In genomic region chr17:18144261-18144660, GRCh38 we compare ENCODE assay signal across 39 cellular contexts.
"Had no signal": no experiment of that assay in that cellular context is flagged by ENCODE, and none has a peak within 500 bp of the region (broad histone marks: within the 10 kb centered on the region; RNA-seq: fewer than 3 reads in every experiment).

No MANE protein-coding gene starts in this region.

- ATAC-seq: activated CD8-positive, alpha-beta T cell treated with anti-CD3 and anti-CD28 coated beads for 36 hours; activated naive CD8-positive, alpha-beta T cell treated with anti-CD3 and anti-CD28 coated beads, Interleukin-2, amount 50 U/mL, for 24 hours; activated T-cell treated with anti-CD3 and anti-CD28 coated beads, Interleukin-2, amount 50 U/mL, for 4 hours; activated T-cell treated with anti-CD3 and anti-CD28 coated beads, Interleukin-2, amount 50 U/mL, for 72 hours had no signal

- H3K36me3 Mint-ChIP-seq: activated CD4-positive, alpha-beta memory T cell treated with anti-CD3 and anti-CD28 coated beads for 36 hours; activated naive CD4-positive, alpha-beta T cell treated with anti-CD3 and anti-CD28 coated beads, Interleukin-2, amount 10 ng/mL, durations not matched to agents 7 days and 5 days; activated naive CD4-positive, alpha-beta T cell treated with anti-CD3 and anti-CD28 coated beads, Interleukin-2, amount 50 U/mL, for 24 hours; activated naive CD8-positive, alpha-beta T cell; activated naive CD8-positive, alpha-beta T cell treated with anti-CD3 and anti-CD28 coated beads, Interleukin-2, amount 10 ng/mL, durations not matched to agents 7 days and 5 days; brain had no signal

- DNase-seq: activated B cell treated with CpG ODN at 0.5 μM for 24 hours; activated CD4-positive, alpha-beta memory T cell treated with anti-CD3 and anti-CD28 coated beads for 36 hours; activated CD4-positive, alpha-beta T cell treated with anti-CD3 and anti-CD28 coated beads for 4 hours; activated CD4-positive, alpha-beta T cell treated with anti-CD3 and anti-CD28 coated beads, Interleukin-2, amount 10 ng/mL, durations not matched to agents 24 days and 14 days; activated CD4-positive, alpha-beta T cell treated with anti-CD3 and anti-CD28 coated beads, Interleukin-2, amount 50 U/mL, for 1 hour; activated CD4-positive, alpha-beta T cell treated with anti-CD3 and anti-CD28 coated beads, Interleukin-2, amount 50 U/mL, for 4 hours; activated CD4-positive, CD25-positive, alpha-beta regulatory T cell treated with anti-CD3 and anti-CD28 coated beads, Interleukin-2, amount 50 U/mL, for 72 hours; activated CD8-positive, alpha-beta memory T cell treated with anti-CD3 and anti-CD28 coated beads, Interleukin-2, amount 50 U/mL, for 4 hours; activated CD8-positive, alpha-beta T cell treated with anti-CD3 and anti-CD28 coated beads for 36 hours; activated effector memory CD4-positive, alpha-beta T cell treated with Interleukin-2 at 50 U/mL for 16 hours; activated gamma-delta T cell; activated naive CD4-positive, alpha-beta T cell treated with anti-CD3 and anti-CD28 coated beads, Interleukin-2, amount 10 ng/mL, durations not matched to agents 7 days and 5 days; activated naive CD4-positive, alpha-beta T cell treated with Interleukin-2 at 50 U/mL for 16 hours; activated naive CD8-positive, alpha-beta T cell treated with anti-CD3 and anti-CD28 coated beads, Interleukin-2, amount 10 ng/mL, durations not matched to agents 7 days and 5 days; activated naive CD8-positive, alpha-beta T cell treated with anti-CD3 and anti-CD28 coated beads, Interleukin-2, amount 50 U/mL, for 24 hours; activated T-cell treated with anti-CD3 and anti-CD28 coated beads for 4 hours; activated T-cell treated with anti-CD3 and anti-CD28 coated beads, Interleukin-2, amount 50 U/mL, for 1 hour; activated T-cell treated with anti-CD3 and anti-CD28 coated beads, Interleukin-2, amount 50 U/mL, for 4 hours; activated T-cell treated with anti-CD3 and anti-CD28 coated beads, Interleukin-2, amount 50 U/mL, for 72 hours; amygdala; anterior cingulate cortex; caudate nucleus; cerebellar nuclear complex; T-helper 1 cell; T-helper 2 cell; T-helper 9 cell had no signal

- H3K36me3 ChIP-seq: ascending aorta, cardiac muscle cell had no signal

- H3K4me1 Mint-ChIP-seq: activated CD4-positive, alpha-beta T cell treated with anti-CD3 and anti-CD28 coated beads, Interleukin-2, amount 10 ng/mL, durations not matched to agents 24 days and 14 days; activated naive CD4-positive, alpha-beta T cell treated with anti-CD3 and anti-CD28 coated beads, Interleukin-2, amount 10 ng/mL, durations not matched to agents 7 days and 5 days; activated naive CD8-positive, alpha-beta T cell treated with anti-CD3 and anti-CD28 coated beads, Interleukin-2, amount 10 ng/mL, durations not matched to agents 7 days and 5 days had no signal

- H3K9me3 ChIP-seq: ascending aorta had no signal

- H3K4me3 Mint-ChIP-seq: activated B cell treated with CpG ODN at 0.5 μM for 24 hours; activated CD4-positive, alpha-beta memory T cell treated with anti-CD3 and anti-CD28 coated beads for 36 hours; activated CD4-positive, alpha-beta T cell treated with anti-CD3 and anti-CD28 coated beads, Interleukin-2, amount 10 ng/mL, durations not matched to agents 24 days and 14 days; activated CD8-positive, alpha-beta T cell treated with anti-CD3 and anti-CD28 coated beads for 36 hours; activated naive CD4-positive, alpha-beta T cell treated with anti-CD3 and anti-CD28 coated beads, Interleukin-2, amount 10 ng/mL, durations not matched to agents 7 days and 5 days; activated naive CD4-positive, alpha-beta T cell treated with anti-CD3 and anti-CD28 coated beads, Interleukin-2, amount 50 U/mL, for 24 hours; activated naive CD8-positive, alpha-beta T cell; activated naive CD8-positive, alpha-beta T cell treated with anti-CD3 and anti-CD28 coated beads, Interleukin-2, amount 10 ng/mL, durations not matched to agents 7 days and 5 days; activated naive CD8-positive, alpha-beta T cell treated with anti-CD3 and anti-CD28 coated beads, Interleukin-2, amount 50 U/mL, for 24 hours; activated T-cell treated with anti-CD3 and anti-CD28 coated beads, Interleukin-2, amount 50 U/mL, for 4 hours; activated T-cell treated with anti-CD3 and anti-CD28 coated beads, Interleukin-2, amount 50 U/mL, for 72 hours; activated T-helper 1 cell treated with anti-CD3 and anti-CD28 coated beads, Interleukin-12 subunit alpha, Interleukin-12 subunit beta, Interleukin-2, Interleukin-4 antibody, amounts not matched to agents 30 ng/mL and 10 ng/mL and 1 ng/mL, durations not matched to agents 14 hours and 24 hours and 36 hours; brain; central memory CD8-positive, alpha-beta T cell; T-helper 1 cell treated with Interleukin-12 subunit alpha and Interleukin-12 subunit beta and Interleukin-4 antibody, amounts not matched to agents 30 μg/mL and 1 μg/mL, for 36 hours; T-helper 2 cell treated with Interferon-gamma antibody and Interleukin-4, amounts not matched to agents 5 μg/mL and 100 μg/mL, for 36 hours had no signal

- H3K27ac Mint-ChIP-seq: activated B cell treated with CpG ODN at 0.5 μM for 24 hours; activated CD4-positive, alpha-beta memory T cell treated with anti-CD3 and anti-CD28 coated beads for 36 hours; activated CD8-positive, alpha-beta T cell treated with anti-CD3 and anti-CD28 coated beads for 36 hours; activated naive CD4-positive, alpha-beta T cell treated with anti-CD3 and anti-CD28 coated beads, Interleukin-2, amount 10 ng/mL, durations not matched to agents 7 days and 5 days; activated naive CD4-positive, alpha-beta T cell treated with anti-CD3 and anti-CD28 coated beads, Interleukin-2, amount 50 U/mL, for 24 hours; activated naive CD8-positive, alpha-beta T cell; activated naive CD8-positive, alpha-beta T cell treated with anti-CD3 and anti-CD28 coated beads, Interleukin-2, amount 10 ng/mL, durations not matched to agents 7 days and 5 days; activated naive CD8-positive, alpha-beta T cell treated with anti-CD3 and anti-CD28 coated beads, Interleukin-2, amount 50 U/mL, for 24 hours; activated T-cell treated with anti-CD3 and anti-CD28 coated beads, Interleukin-2, amount 50 U/mL, for 72 hours; activated T-helper 1 cell treated with anti-CD3 and anti-CD28 coated beads, Interleukin-12 subunit alpha, Interleukin-12 subunit beta, Interleukin-2, Interleukin-4 antibody, amounts not matched to agents 30 ng/mL and 10 ng/mL and 1 ng/mL, durations not matched to agents 14 hours and 24 hours and 36 hours; brain; T-helper 1 cell treated with Interleukin-12 subunit alpha and Interleukin-12 subunit beta and Interleukin-4 antibody, amounts not matched to agents 30 μg/mL and 1 μg/mL, for 36 hours; T-helper 2 cell treated with Interferon-gamma antibody and Interleukin-4, amounts not matched to agents 5 μg/mL and 100 μg/mL, for 36 hours had no signal

- FAIRE-seq: bronchial epithelial cell, TTC549 had no signal

- H3K4me3 ChIP-seq: ascending aorta, cardiac muscle cell had no signal

- H3K27me3 ChIP-seq: ascending aorta, cardiac muscle cell had no signal

- H3K27ac ChIP-seq: ascending aorta, cardiac muscle cell, VCaP had no signal

- H3K9me3 Mint-ChIP-seq: activated B cell treated with CpG ODN at 0.5 μM for 24 hours; activated CD4-positive, alpha-beta memory T cell treated with anti-CD3 and anti-CD28 coated beads for 36 hours; activated CD4-positive, alpha-beta T cell treated with anti-CD3 and anti-CD28 coated beads, Interleukin-2, amount 10 ng/mL, durations not matched to agents 24 days and 14 days; activated CD8-positive, alpha-beta T cell treated with anti-CD3 and anti-CD28 coated beads for 36 hours; activated naive CD4-positive, alpha-beta T cell treated with anti-CD3 and anti-CD28 coated beads, Interleukin-2, amount 10 ng/mL, durations not matched to agents 7 days and 5 days; activated naive CD4-positive, alpha-beta T cell treated with anti-CD3 and anti-CD28 coated beads, Interleukin-2, amount 50 U/mL, for 24 hours; activated naive CD8-positive, alpha-beta T cell treated with anti-CD3 and anti-CD28 coated beads, Interleukin-2, amount 10 ng/mL, durations not matched to agents 7 days and 5 days; activated naive CD8-positive, alpha-beta T cell treated with anti-CD3 and anti-CD28 coated beads, Interleukin-2, amount 50 U/mL, for 24 hours; activated T-cell treated with anti-CD3 and anti-CD28 coated beads, Interleukin-2, amount 50 U/mL, for 4 hours; activated T-cell treated with anti-CD3 and anti-CD28 coated beads, Interleukin-2, amount 50 U/mL, for 72 hours; activated T-helper 1 cell treated with anti-CD3 and anti-CD28 coated beads, Interleukin-12 subunit alpha, Interleukin-12 subunit beta, Interleukin-2, Interleukin-4 antibody, amounts not matched to agents 30 ng/mL and 10 ng/mL and 1 ng/mL, durations not matched to agents 14 hours and 24 hours and 36 hours; activated T-helper 2 cell treated with anti-CD3 and anti-CD28 coated beads, Interferon-gamma antibody, Interleukin-2, Interleukin-4, amounts not matched to agents 10 μg/mL and 5 μg/mL and 100 μg/mL, durations not matched to agents 14 hours and 24 hours and 36 hours; brain; central memory CD8-positive, alpha-beta T cell; T-helper 1 cell treated with Interleukin-12 subunit alpha and Interleukin-12 subunit beta and Interleukin-4 antibody, amounts not matched to agents 30 μg/mL and 1 μg/mL, for 36 hours; T-helper 2 cell treated with Interferon-gamma antibody and Interleukin-4, amounts not matched to agents 5 μg/mL and 100 μg/mL, for 36 hours had no signal
